Comparison of ENCODE assay signal across 2 cellular contexts in the genomic region with DNA sequence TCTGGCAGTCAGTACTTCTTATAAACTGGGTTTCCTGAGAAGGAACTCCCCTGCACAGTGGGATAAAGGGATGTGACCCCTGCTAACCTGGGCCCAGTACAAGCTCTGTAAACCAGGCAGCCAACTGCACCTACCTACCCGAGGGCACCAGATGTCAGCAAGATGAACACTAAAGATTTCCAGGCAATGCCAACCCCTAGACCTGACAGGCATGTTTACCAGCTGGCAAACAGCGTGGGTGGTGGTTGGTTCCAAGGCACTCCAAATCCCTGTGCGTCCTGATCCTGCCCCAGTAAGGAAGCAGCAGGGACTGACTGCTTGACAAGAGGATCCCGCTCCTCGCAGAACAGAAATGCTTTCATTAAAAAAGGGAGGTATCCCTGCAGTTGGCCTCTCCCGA. TPM values are rescaled to one million over a fixed set of nuclear protein-coding genes. Genes with fewer than 3 reads are reported as not detected.
"Had no signal": no experiment of that assay in that cellular context is flagged by ENCODE, and none has a peak within 500 bp of the region (broad histone marks: within the 10 kb centered on the region; RNA-seq: fewer than 3 reads in every experiment).

No MANE protein-coding gene starts in this region.

RNA-seq across cellular contexts. Expression of gene RHCE, which starts 2.6 kb away (rescaled TPM):
- total RNA-seq: T-helper 2 cell treated with Interferon-gamma antibody and Interleukin-4, amounts not matched to agents 100 ng/mL and 5 ng/mL, for 36 hours had no signal
- polyA plus RNA-seq: aorta had no signal
